ENCODE assay signal across 14 cellular contexts in the genomic region with DNA sequence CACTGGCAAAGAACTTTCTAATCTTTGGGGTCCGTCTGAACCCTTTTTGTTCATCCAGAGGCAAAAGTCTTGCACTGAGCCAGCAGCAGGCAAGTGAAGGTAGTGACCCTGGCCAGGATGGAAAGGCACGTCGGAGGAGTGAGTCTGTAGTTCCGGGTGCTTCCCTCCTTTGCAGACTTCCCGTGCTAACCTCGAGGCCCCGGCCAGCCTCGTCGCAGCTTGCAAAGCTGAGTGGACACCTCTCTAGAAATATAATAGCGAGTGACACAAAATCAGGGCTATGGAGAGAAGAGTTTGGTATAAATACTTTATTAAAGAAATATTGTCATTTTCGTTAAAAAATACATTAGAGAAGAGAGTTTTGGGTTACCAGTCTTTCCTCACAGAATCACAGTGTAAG. TPM values are rescaled to one million over a fixed set of nuclear protein-coding genes. Genes with fewer than 3 reads are reported as not detected.
DNase-seq lines count a peak whose midpoint lies in the region; ATAC-seq and TF ChIP-seq lines count a peak whose summit lies in the region.
"Had no signal": no experiment of that assay in that cellular context is flagged by ENCODE, and none has a peak within 500 bp of the region (broad histone marks: within the 10 kb centered on the region; RNA-seq: fewer than 3 reads in every experiment).

No MANE protein-coding gene starts in this region.

- in situ Hi-C loops in GM13977 (cut with MboI; ENCODE audit: low pct_unique_long_range_greater_than_20kb, low sequenced_read_pairs, unreplicated experiment), result no loop called here

- peak; percentile 52 for DNase-seq in Right ventricle myocardium inferior (ENCODE audit: missing footprints)
- DNase-seq in left cardiac atrium, result no peak
- no peak for DNase-seq in RWPE1 (ENCODE audit: low spot score)
- DNase-seq in effector memory CD8-positive, alpha-beta T cell, result no peak
- DNase-seq in GM13977 (ENCODE audit: low spot score), result no peak
- DNase-seq in NCI-H1092 (lab: John Stamatoyannopoulos, UW), result no peak
- DNase-seq in head of caudate nucleus, result no peak
- DNase-seq: BE2C; CD4-positive, alpha-beta memory T cell; DMS79; GOT3; H9 had no signal

- POLR2A ChIA-PET in RWPE1 (lab: Yijun Ruan, JAX; ENCODE audit: low non-redundant PET), result no interaction called here

- H3K4me3 Mint-ChIP-seq in effector memory CD8-positive, alpha-beta T cell, result no peak overlapping the region
- H3K4me3 Mint-ChIP-seq: H9 had no signal

- intact Hi-C loops in Right ventricle myocardium inferior (cut with DNase I) (no loop called here), left cardiac atrium (cut with DNase I) (no loop called here), head of caudate nucleus (cut with DNase I) (no loop called here)

- H3K27ac Mint-ChIP-seq in effector memory CD8-positive, alpha-beta T cell, result peak overlapping the region; percentile 21 to 66

- no peak for TF ChIP-seq CTCF in RWPE1 (conservative IDR thresholded peaks at IDR 0.05; ENCODE audit: low read depth)
- no peak for TF ChIP-seq CTCF in GM13977 (IDR thresholded peaks at IDR 0.05; ENCODE audit: extremely low read depth, insufficient read depth, missing control alignments)

- H3K9me3 Mint-ChIP-seq in effector memory CD8-positive, alpha-beta T cell, result no peaks in the 10 kb centered on the region
- H3K9me3 Mint-ChIP-seq: CD4-positive, alpha-beta memory T cell; H9 had no signal

- H3K27me3 Mint-ChIP-seq in effector memory CD8-positive, alpha-beta T cell, result no peaks in the 10 kb centered on the region
- H3K27me3 Mint-ChIP-seq: CD4-positive, alpha-beta memory T cell had no signal

- ATAC-seq in Right ventricle myocardium inferior (no peak), left cardiac atrium (no peak)
- ATAC-seq in effector memory CD8-positive, alpha-beta T cell (replicated peaks), result no peak
- ATAC-seq: GM12878 had no signal

- peak overlapping the region; percentile 44 for H3K27ac ChIP-seq in RWPE1
- H3K27ac ChIP-seq: C4-2B had no signal

- peaks cover 18% of the 10 kb centered on the region for H3K36me3 Mint-ChIP-seq in effector memory CD8-positive, alpha-beta T cell (ENCODE audit: insufficient read depth)

- H3K4me1 Mint-ChIP-seq in effector memory CD8-positive, alpha-beta T cell (ENCODE audit: low read depth in 2 of 2), result peaks cover 16 to 30% of the 10 kb centered on the region in 2 donors

- CTCF ChIA-PET in RWPE1 (lab: Yijun Ruan, JAX), result no interaction called here

RNA-seq across cellular contexts. Expression of a gene that starts 9.9 kb away (rescaled TPM):
- total RNA-seq in Right ventricle myocardium inferior (9.1 TPM), left cardiac atrium (1 to 10 TPM; 6.7 to 8.8 TPM)

RNA-seq across cellular contexts. Expression of a gene that starts 41.2 kb away (rescaled TPM):
- total RNA-seq in Right ventricle myocardium inferior (0.97 TPM), left cardiac atrium (1 to 10 TPM; 2.2 to 3.9 TPM)
- total RNA-seq: CD4-positive, alpha-beta memory T cell had no signal
